In genomic region chr14:77376380-77376770, GRCh38 we compare ENCODE assay signal across 8 cellular contexts. TPM values are rescaled to one million over a fixed set of nuclear protein-coding genes. Genes with fewer than 3 reads are reported as not detected.
DNase-seq lines count a peak whose midpoint lies in the region; ATAC-seq, FAIRE-seq and TF ChIP-seq lines count a peak whose summit lies in the region.

No MANE protein-coding gene starts in this region.

- H3K27ac Mint-ChIP-seq in neural progenitor cell, result peak overlapping the region; percentile 93

- TF ChIP-seq EP300 in transverse colon (IDR thresholded peaks at IDR 0.05; ENCODE audit: low read depth), result no peak

- H3K4me2 ChIP-seq in fibroblast of lung (ENCODE audit: extremely low read depth, insufficient read depth, low read length), result peak overlapping the region; percentile 91
- peak overlapping the region; percentile 85 for H3K4me2 ChIP-seq in neural progenitor cell

- DNase-seq in G401 (ENCODE audit: low spot score) (peak; percentile 31), LNCaP clone FGC (ENCODE audit: low read depth) (no peak), fibroblast of lung (ENCODE audit: low read depth in 2 of 2) (peak; percentile 7 to 13), neural progenitor cell (ENCODE audit: low spot score) (peak; percentile 43), transverse colon (peak; percentile 26), GM12891 (ENCODE audit: insufficient read length, low spot score) (no peak)
- DNase-seq in activated CD8-positive, alpha-beta memory T cell treated with anti-CD3 and anti-CD28 coated beads for 48 hours (ENCODE audit: low read depth in 2 of 3, low spot score in 2 of 3), result peak in 2 of 3 experiments; percentile 5 to 12

- H2AFZ ChIP-seq in fibroblast of lung (ENCODE audit: low read length) (peak overlapping the region; percentile 97), neural progenitor cell (replicated peaks) (peak overlapping the region; percentile 93)

- TF ChIP-seq POLR2A in transverse colon (IDR thresholded peaks at IDR 0.05) (no peak), GM12891 (IDR thresholded peaks at IDR 0.05; ENCODE audit: low read depth, low read length) (no peak)

- H3K27ac ChIP-seq in fibroblast of lung (ENCODE audit: insufficient read depth, low read length) (peak overlapping the region; percentile 60), neural progenitor cell (no peak overlapping the region), transverse colon (peak overlapping the region; percentile 88 to 96 (median 92))

- in situ Hi-C loops in G401 (cut with HindIII; ENCODE audit: low sequenced_read_pairs) (no loop called here), transverse colon (cut with MboI; ENCODE audit: low pct_ligation_motif_present in 1 of 4, low pct_unique_long_range_greater_than_20kb in 1 of 4, low sequenced_read_pairs in 3 of 4) (no loop called here)

- ATAC-seq in GM21723 (IDR thresholded peaks at IDR 0.05; ENCODE audit: unreplicated experiment), result peak; percentile 10

- TF ChIP-seq CTCF in LNCaP clone FGC (IDR thresholded peaks at IDR 0.05; ENCODE audit: control insufficient read depth, extremely low read depth, insufficient read depth), result no peak
- TF ChIP-seq CTCF in fibroblast of lung (conservative IDR thresholded peaks at IDR 0.05 in 1 of 2, IDR thresholded peaks at IDR 0.05 in 1 of 2; ENCODE audit: low read depth in 1 of 2, low read length in 2 of 2), result no peak
- TF ChIP-seq CTCF in neural progenitor cell (IDR thresholded peaks at IDR 0.05), result no peak
- TF ChIP-seq CTCF in transverse colon (IDR thresholded peaks at IDR 0.05), result no peak

- 0 to 2% methylated on average over 3 to 15 of the region's 17 CpGs for WGBS in transverse colon (ENCODE audit: low coverage in 1 of 2), 2 donors

- H3K27me3 ChIP-seq in fibroblast of lung (ENCODE audit: control insufficient read depth, insufficient read depth, low read length) (no peaks in the 10 kb centered on the region), neural progenitor cell (no peaks in the 10 kb centered on the region), transverse colon (no peaks in the 10 kb centered on the region)

- H3K9me3 ChIP-seq in fibroblast of lung (ENCODE audit: control insufficient read depth, insufficient read depth, low read depth, low read length) (no peaks in the 10 kb centered on the region), neural progenitor cell (ENCODE audit: low read depth) (no peaks in the 10 kb centered on the region), transverse colon (no peaks in the 10 kb centered on the region)

- no peaks in the 10 kb centered on the region for H3K9me3 Mint-ChIP-seq in neural progenitor cell

- H3K36me3 ChIP-seq in fibroblast of lung (ENCODE audit: control insufficient read depth, insufficient read depth, low read length), result no peaks in the 10 kb centered on the region
- H3K36me3 ChIP-seq in neural progenitor cell, result no peaks in the 10 kb centered on the region
- H3K36me3 ChIP-seq in transverse colon, result no peaks in the 10 kb centered on the region

- H3K9ac ChIP-seq in fibroblast of lung (ENCODE audit: insufficient read depth, low read length) (peak overlapping the region; percentile 74), neural progenitor cell (peak overlapping the region; percentile 84)

- intact Hi-C loops in transverse colon (cut with DNase I; ENCODE audit: low total_unique reads), result no loop called here

- peaks cover 27% of the 10 kb centered on the region for H3K4me1 Mint-ChIP-seq in neural progenitor cell

- H3K4me3 Mint-ChIP-seq in neural progenitor cell, result peak overlapping the region; percentile 93

- H3K79me2 ChIP-seq in fibroblast of lung (ENCODE audit: control insufficient read depth, insufficient read depth, low read length) (no peaks in the 10 kb centered on the region), neural progenitor cell (ENCODE audit: low read depth) (peaks cover 29% of the 10 kb centered on the region)

- peaks cover 17% of the 10 kb centered on the region for H3K36me3 Mint-ChIP-seq in neural progenitor cell

- H4K20me1 ChIP-seq in fibroblast of lung (ENCODE audit: control insufficient read depth, extremely low read depth, insufficient read depth, low read length), result no peaks in the 10 kb centered on the region
- H4K20me1 ChIP-seq in neural progenitor cell (ENCODE audit: low read depth), result no peaks in the 10 kb centered on the region

- H3K27me3 Mint-ChIP-seq in neural progenitor cell (ENCODE audit: insufficient read depth, low read depth), result no peaks in the 10 kb centered on the region

- FAIRE-seq in GM12891 (lab: Jason Lieb, UNC), result no peak

- H3K4me3 ChIP-seq in LNCaP clone FGC (ENCODE audit: low read depth, low read length), result peak overlapping the region; percentile 87
- H3K4me3 ChIP-seq in fibroblast of lung (replicated peaks in 1 of 4; ENCODE audit: control extremely low read depth in 1 of 4, insufficient read depth in 1 of 4, low read depth in 3 of 4, low read length in 4 of 4), result peak overlapping the region; percentile 67 to 77 (median 72)
- peak overlapping the region; percentile 80 for H3K4me3 ChIP-seq in neural progenitor cell
- H3K4me3 ChIP-seq in transverse colon, result peak overlapping the region; percentile 80 to 99 (median 90)

- H3K4me1 ChIP-seq in fibroblast of lung (ENCODE audit: control insufficient read depth, extremely low read depth, insufficient read depth, low read length), result no peaks in the 10 kb centered on the region
- H3K4me1 ChIP-seq in neural progenitor cell, result peaks cover 32% of the 10 kb centered on the region
- peaks cover 0 to 23% (median 16%) of the 10 kb centered on the region in 4 donors for H3K4me1 ChIP-seq in transverse colon

- H3F3A ChIP-seq in neural progenitor cell (ENCODE audit: low read depth), result peaks cover 17% of the 10 kb centered on the region

TF ChIP-seq in GM12891, 5 proteins besides CTCF, POLR2A, EP300 and RAD21:
- TF ChIP-seq POLR2AphosphoS5 (IDR thresholded peaks at IDR 0.05; ENCODE audit: low read depth, low read length), result no peak
- no peak for TF ChIP-seq SPI1 (IDR thresholded peaks at IDR 0.05; ENCODE audit: low read depth, low read length)
- no peak for TF ChIP-seq TAF1 (IDR thresholded peaks at IDR 0.05; ENCODE audit: low read depth, low read length)
- no peak for TF ChIP-seq PAX5 (IDR thresholded peaks at IDR 0.05; ENCODE audit: insufficient read depth, low read length, severe bottlenecking)
- no peak for TF ChIP-seq POU2F2 (IDR thresholded peaks at IDR 0.05; ENCODE audit: low read depth, low read length)

RNA-seq across cellular contexts. Expression of gene TMED8, which starts 0.5 kb away (rescaled TPM):
- total RNA-seq in G401 (2014; rRNA removed; shearing (Covaris generic)), result 5.3 and 6.1 TPM in 2 replicates
- total RNA-seq in fibroblast of lung, result 7.4 TPM in 2 replicates
- polyA plus RNA-seq in fibroblast of lung, result 5.1 and 7.0 TPM in 2 replicates
- polyA plus RNA-seq in fibroblast of lung (2012), result 3.2 and 4.3 TPM in 2 replicates
- polyA minus RNA-seq in fibroblast of lung (ENCODE audit: low replicate concordance), result 5.5 and 7.1 TPM in 2 replicates
- total RNA-seq in neural progenitor cell (ENCODE audit: low replicate concordance), result 19.1 and 23.5 TPM in 2 replicates
- total RNA-seq in transverse colon, result 1 to 10 TPM; 4.9 to 9.2 (median 6.2) TPM
- 11.2 TPM for polyA plus RNA-seq in GM12891 (2012; ENCODE audit: low read depth, missing spikeins)

RNA-seq across cellular contexts. Expression of gene SAMD15, which starts 0.8 kb away (rescaled TPM):
- total RNA-seq in G401 (2014; rRNA removed; shearing (Covaris generic)), result 5.8 and 6.6 TPM in 2 replicates
- total RNA-seq in fibroblast of lung (0.33 and 0.77 TPM in 2 replicates), neural progenitor cell (ENCODE audit: low replicate concordance) (2.2 and 2.4 TPM in 2 replicates), transverse colon (under 1 TPM in 2 of 4 donors, not detected in 2; 0.16 to 0.41 TPM)
- polyA plus RNA-seq in fibroblast of lung, result 0.69 and 1.1 TPM in 2 replicates
- polyA plus RNA-seq in fibroblast of lung (2012), result 0.31 and 0.70 TPM in 2 replicates
- 0.19 TPM in 1 of 2 replicates, not detected in the other for polyA minus RNA-seq in fibroblast of lung (ENCODE audit: low replicate concordance)
- 0.37 TPM for polyA plus RNA-seq in GM12891 (2012; ENCODE audit: low read depth, missing spikeins)

RNA-seq across cellular contexts. Expression of gene NOXRED1, which starts 46.9 kb away (rescaled TPM):
- not detected in 2 replicates for total RNA-seq in G401 (2014; rRNA removed; shearing (Covaris generic))
- 0.26 and 0.83 TPM in 2 replicates for total RNA-seq in fibroblast of lung
- polyA plus RNA-seq in fibroblast of lung, result 0.05 and 0.14 TPM in 2 replicates
- polyA plus RNA-seq in fibroblast of lung (2012), result 0.09 and 0.13 TPM in 2 replicates
- not detected in 2 replicates for polyA minus RNA-seq in fibroblast of lung (ENCODE audit: low replicate concordance)
- 0.07 and 0.40 TPM in 2 replicates for total RNA-seq in neural progenitor cell (ENCODE audit: low replicate concordance)
- total RNA-seq in transverse colon, result 1 to 10 TPM in 3 of 4 donors, under 1 TPM in 1; 0.68 to 2.2 (median 1.4) TPM
- polyA plus RNA-seq in GM12891 (2012; ENCODE audit: low read depth, missing spikeins), result 0.10 TPM

RNA-seq across cellular contexts. Expression of gene GSTZ1, which starts 55.5 kb away (rescaled TPM):
- total RNA-seq in G401 (2014; rRNA removed; shearing (Covaris generic)), result 37.3 and 64.7 TPM in 2 replicates
- total RNA-seq in fibroblast of lung, result 13.7 and 20.5 TPM in 2 replicates
- polyA plus RNA-seq in fibroblast of lung, result 12.4 and 14.4 TPM in 2 replicates
- polyA plus RNA-seq in fibroblast of lung (2012), result 16.9 and 18.1 TPM in 2 replicates
- 24.2 and 31.3 TPM in 2 replicates for polyA minus RNA-seq in fibroblast of lung (ENCODE audit: low replicate concordance)
- 44.2 and 52.5 TPM in 2 replicates for total RNA-seq in neural progenitor cell (ENCODE audit: low replicate concordance)
- 10 to 100 TPM in 3 of 4 donors, 1 to 10 TPM in 1; 1.5 to 40.7 (median 19.7) TPM for total RNA-seq in transverse colon
- 26.9 TPM for polyA plus RNA-seq in GM12891 (2012; ENCODE audit: low read depth, missing spikeins)

RNA-seq across cellular contexts. Expression of gene POMT2, which starts 55.7 kb away (rescaled TPM):
- total RNA-seq in G401 (2014; rRNA removed; shearing (Covaris generic)), result 25.5 and 27.5 TPM in 2 replicates
- 8.5 and 9.6 TPM in 2 replicates for total RNA-seq in fibroblast of lung
- polyA plus RNA-seq in fibroblast of lung, result 11.0 and 12.0 TPM in 2 replicates
- polyA plus RNA-seq in fibroblast of lung (2012), result 10.3 and 11.6 TPM in 2 replicates
- 73.4 and 92.5 TPM in 2 replicates for polyA minus RNA-seq in fibroblast of lung (ENCODE audit: low replicate concordance)
- total RNA-seq in neural progenitor cell (ENCODE audit: low replicate concordance), result 6.2 and 14.7 TPM in 2 replicates
- 10 to 100 TPM; 12.0 to 77.4 (median 24.9) TPM for total RNA-seq in transverse colon
- 3.1 TPM for polyA plus RNA-seq in GM12891 (2012; ENCODE audit: low read depth, missing spikeins)

Comparison
In these comparisons a context has a peak if more than half of its experiments do, and no peak if none do; other contexts are left out.
1. DNase-seq: peak in G401 (single experiment), activated CD8-positive, alpha-beta memory T cell treated with anti-CD3 and anti-CD28 coated beads for 48 hours (2 of 3), fibroblast of lung (2 of 2), neural progenitor cell (single experiment) and transverse colon (single experiment); none in LNCaP clone FGC (single experiment) and GM12891 (single experiment).
2. Peak in every context shown above with its lines, with median percentiles within 50 percentile points of each other: H3K4me3 ChIP-seq.